ENCODE assay signal across 28 cellular contexts in the genomic region with DNA sequence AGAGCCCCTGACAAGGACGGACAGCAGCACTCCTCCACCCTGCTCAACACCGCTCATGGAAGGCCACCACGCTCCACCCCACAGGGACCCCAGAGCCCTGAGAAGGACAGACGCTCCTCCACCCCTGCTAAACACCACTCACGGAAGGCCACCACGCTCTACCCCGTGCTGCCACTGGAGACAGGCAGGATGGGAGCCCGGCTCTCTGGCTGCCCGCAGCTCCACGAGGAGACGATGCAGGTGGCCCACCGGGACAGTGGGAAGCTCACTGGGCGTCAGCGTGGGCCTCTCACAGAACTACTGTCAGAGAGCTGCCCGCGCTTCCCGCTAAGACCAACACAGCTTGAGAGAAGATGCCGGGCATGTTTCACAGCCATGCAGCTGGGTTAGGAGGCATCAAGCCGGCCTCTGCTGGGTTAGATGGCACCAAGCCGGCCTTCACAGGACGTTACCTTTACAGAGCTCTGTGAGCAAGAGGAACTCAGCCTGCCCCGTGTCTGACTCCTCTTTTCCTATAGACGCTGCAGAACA. TPM values are rescaled to one million over a fixed set of nuclear protein-coding genes. Genes with fewer than 3 reads are reported as not detected.
A peak's percentile ranks its signal among the peaks of the same experiment; 100 is the strongest.
DNase-seq lines count a peak whose midpoint lies in the region; ATAC-seq, FAIRE-seq and TF ChIP-seq lines count a peak whose summit lies in the region.
"Had no signal": no experiment of that assay in that cellular context is flagged by ENCODE, and none has a peak within 500 bp of the region (broad histone marks: within the 10 kb centered on the region; RNA-seq: fewer than 3 reads in every experiment).

No MANE protein-coding gene starts in this region.

- H3K27ac ChIP-seq in right lobe of liver (no peak overlapping the region), HepG2 (ENCODE audit: extremely low read length, insufficient read depth, low read length) (no peak overlapping the region), kidney (ENCODE audit: low read depth in 2 of 2, low read length in 2 of 2) (no peak overlapping the region), psoas muscle (no peak overlapping the region), colonic mucosa (no peak overlapping the region)
- H3K27ac ChIP-seq: A549, esophagus muscularis mucosa, ovary, SJSA1, VCaP had no signal

- intact Hi-C loops in right lobe of liver (cut with DNase I), result no loop called here
- intact Hi-C loops in HepG2 (cut with micrococcal nuclease; ENCODE audit: unreplicated experiment), result no loop called here
- intact Hi-C loops in kidney (cut with DNase I), result no loop called here
- intact Hi-C loops in psoas muscle (cut with DNase I), result no loop called here
- intact Hi-C loops in colonic mucosa (cut with DNase I), result no loop called here
- intact Hi-C loops in sciatic nerve (cut with DNase I), result no loop called here

- TF ChIP-seq POLR2A in right lobe of liver (IDR thresholded peaks at IDR 0.05) (no peak), HepG2 (IDR thresholded peaks at IDR 0.05; ENCODE audit: insufficient read depth in 1 of 2, low read depth in 2 of 2, low read length in 2 of 2) (no peak)

- H3K9me3 ChIP-seq in right lobe of liver (no peaks in the 10 kb centered on the region), HepG2 (ENCODE audit: low read length) (no peaks in the 10 kb centered on the region), kidney (ENCODE audit: control insufficient read depth in 1 of 2, low read length in 2 of 2) (no peaks in the 10 kb centered on the region), psoas muscle (no peaks in the 10 kb centered on the region), colonic mucosa (no peaks in the 10 kb centered on the region)
- H3K9me3 ChIP-seq: A549, esophagus muscularis mucosa, ovary, SJSA1 had no signal

- POLR2A ChIA-PET in HepG2 (lab: Yijun Ruan, JAX), result no interaction called here

- no peak for FAIRE-seq in HepG2 (lab: Jason Lieb, UNC)
- no peak for FAIRE-seq in kidney (lab: Jason Lieb, UNC)
- FAIRE-seq: A549, islet of Langerhans, RCC 7860 had no signal

- H3K4me3 ChIP-seq in right lobe of liver, result no peak overlapping the region
- H3K4me3 ChIP-seq in HepG2 (replicated peaks in 1 of 3; ENCODE audit: insufficient read depth in 1 of 3, low read depth in 2 of 3, low read length in 3 of 3), result no peak overlapping the region
- H3K4me3 ChIP-seq in kidney (ENCODE audit: low read length in 2 of 2), result no peak overlapping the region
- H3K4me3 ChIP-seq in psoas muscle, result no peak overlapping the region
- H3K4me3 ChIP-seq in colonic mucosa, result no peak overlapping the region
- H3K4me3 ChIP-seq: A549, esophagus muscularis mucosa, GM23338, ovary, SJSA1 had no signal

- no peak for TF ChIP-seq EP300 in HepG2 (IDR thresholded peaks at IDR 0.05; ENCODE audit: low read depth in 2 of 2, low read length in 2 of 2)
- TF ChIP-seq EP300 in HepG2 (CRISPR knock-in tag; IDR thresholded peaks at IDR 0.05; ENCODE audit: borderline replicate concordance), result no peak

- 98% methylated on average over 8 of the region's 23 CpGs for WGBS in right lobe of liver (ENCODE audit: insufficient coverage, low coverage, low lambda C conversion rate, missing lambda C conversion rate)
- WGBS in HepG2 (ENCODE audit: low lambda C conversion rate), result 99% methylated on average over 22 of the region's 23 CpGs
- WGBS in psoas muscle, 3 donors, result 94 to 97% (median 96%) methylated on average over 23 of the region's 23 CpGs

- no peaks in the 10 kb centered on the region for H4K20me1 ChIP-seq in HepG2 (ENCODE audit: insufficient read depth, low read length)

- H3K9ac ChIP-seq in HepG2 (ENCODE audit: insufficient read depth, low read depth, low read length) (no peak overlapping the region), kidney (ENCODE audit: low read length in 2 of 2) (no peak overlapping the region), colonic mucosa (ENCODE audit: low read depth in 2 of 2, low read length in 2 of 2) (no peak overlapping the region)

- CTCF ChIA-PET in HepG2 (lab: Yijun Ruan, JAX; ENCODE audit: low intra/inter-chr PET ratio, low total read pairs), result no interaction called here

- H3K4me2 ChIP-seq in HepG2 (ENCODE audit: low read depth, low read length), result no peak overlapping the region
- H3K4me2 ChIP-seq: A549, GM23338 had no signal

- no peak overlapping the region for H2AFZ ChIP-seq in HepG2 (ENCODE audit: low read length)
- H2AFZ ChIP-seq: GM23338 had no signal

- peaks cover 0 to 6% (median 0%) of the 10 kb centered on the region in 4 donors for H3K4me1 ChIP-seq in right lobe of liver
- no peaks in the 10 kb centered on the region for H3K4me1 ChIP-seq in HepG2 (ENCODE audit: insufficient read depth, low read length)
- peaks cover 0 to 3% of the 10 kb centered on the region in 2 donors for H3K4me1 ChIP-seq in kidney (ENCODE audit: control insufficient read depth in 1 of 2, insufficient read depth in 1 of 2, low read depth in 1 of 2, low read length in 2 of 2)
- H3K4me1 ChIP-seq in psoas muscle, result no peaks in the 10 kb centered on the region
- H3K4me1 ChIP-seq in colonic mucosa, result no peaks in the 10 kb centered on the region
- H3K4me1 ChIP-seq: A549, SJSA1 had no signal

- no peak for TF ChIP-seq RAD21 in HepG2 (CRISPR knock-in tag; IDR thresholded peaks at IDR 0.05)

- H3K36me3 ChIP-seq in right lobe of liver, result peaks cover 0 to 20% (median 3%) of the 10 kb centered on the region in 4 donors
- peaks cover 13 to 26% of the 10 kb centered on the region in 2 experiments; a peak in 4 of 5 replicates for H3K36me3 ChIP-seq in HepG2 (replicated peaks in 1 of 2; ENCODE audit: control insufficient read depth in 1 of 2, insufficient read depth in 2 of 2, low read length in 2 of 2)
- peaks cover 8 to 20% of the 10 kb centered on the region in 2 donors for H3K36me3 ChIP-seq in kidney (ENCODE audit: control insufficient read depth in 1 of 2, insufficient read depth in 2 of 2, low read length in 2 of 2)
- H3K36me3 ChIP-seq in psoas muscle (ENCODE audit: insufficient read depth in 1 of 2, low read depth in 1 of 2), result peaks cover 3 to 54% of the 10 kb centered on the region in 2 donors
- H3K36me3 ChIP-seq in colonic mucosa, result peaks cover 5% of the 10 kb centered on the region
- H3K36me3 ChIP-seq: ovary, SJSA1 had no signal

- peak in 2 of 3 donors; percentile 15 to 25 for DNase-seq in right lobe of liver
- no peak for DNase-seq in HepG2 (ENCODE audit: low spot score)
- peak; percentile 64 for DNase-seq in kidney
- peak; percentile 4 to 28 for DNase-seq in psoas muscle
- DNase-seq in colonic mucosa, result no peak
- no peak for DNase-seq in sciatic nerve (ENCODE audit: low spot score)
- DNase-seq: activated CD4-positive, alpha-beta T cell treated with anti-CD3 and anti-CD28 coated beads for 48 hours; CD4-positive, CD25-positive, alpha-beta regulatory T cell; cortex of kidney; foreskin fibroblast; head of caudate nucleus; MV-4-11; NCI-H146; NCI-H446; NCI-H82; stimulated activated CD4-positive, alpha-beta T cell treated with anti-CD3 and anti-CD28 coated beads, Interleukin-12 subunit alpha, Interleukin-12 subunit beta, amount 100 ng/mL, for 4 hours; stimulated activated CD4-positive, alpha-beta T cell treated with anti-CD3 and anti-CD28 coated beads, Interleukin-2, amount 100 ng/mL, for 48 hours; T1000 had no signal

- TF ChIP-seq CTCF in right lobe of liver (IDR thresholded peaks at IDR 0.05), result no peak
- no peak for TF ChIP-seq CTCF in HepG2 (CRISPR knock-in tag; IDR thresholded peaks at IDR 0.05)
- TF ChIP-seq CTCF in kidney (IDR thresholded peaks at IDR 0.05; ENCODE audit: borderline replicate concordance, extremely low read depth, insufficient read depth), result no peak
- no peak for TF ChIP-seq CTCF in psoas muscle (IDR thresholded peaks at IDR 0.05)
- TF ChIP-seq CTCF in colonic mucosa (IDR thresholded peaks at IDR 0.05), result no peak

- in situ Hi-C loops in HepG2 (cut with HindIII; ENCODE audit: extremely low pct_ligation_motif_present, low pct_unique_long_range_greater_than_20kb), result no loop called here

- H3K27me3 ChIP-seq in right lobe of liver (no peaks in the 10 kb centered on the region), HepG2 (ENCODE audit: control insufficient read depth in 1 of 2, insufficient read depth in 2 of 2, low read length in 2 of 2) (no peaks in the 10 kb centered on the region), psoas muscle (ENCODE audit: insufficient read depth in 3 of 3, low read length in 2 of 3) (no peaks in the 10 kb centered on the region), colonic mucosa (no peaks in the 10 kb centered on the region)
- H3K27me3 ChIP-seq: esophagus muscularis mucosa, ovary, SJSA1 had no signal

- ATAC-seq in right lobe of liver (no peak), HepG2 (no peak), psoas muscle (no peak), HG03442 (IDR thresholded peaks at IDR 0.05; ENCODE audit: unreplicated experiment) (no peak), sciatic nerve (no peak), HG02678 (IDR thresholded peaks at IDR 0.05; ENCODE audit: unreplicated experiment) (no peak)
- ATAC-seq: A549 had no signal

- H3K79me2 ChIP-seq in HepG2 (ENCODE audit: insufficient read depth, low read length), result peaks cover 12% of the 10 kb centered on the region

- no TSS peak for BruUV-seq in HepG2 (replicated peaks; lab: Mats Ljungman, UMichigan)

RNA-seq across cellular contexts. Expression of a gene that starts 20.8 kb away (rescaled TPM):
- total RNA-seq in right lobe of liver, result 10 to 100 TPM; 53.2 to 85.0 (median 64.5) TPM
- total RNA-seq in HepG2 (2016; rRNA removed; fragmentation: Illumina TruSeq; extraction: Trizol), result 28.0 and 44.3 TPM in 2 replicates
- total RNA-seq in HepG2 (2016; cell fraction: cytosol; rRNA removed; fragmentation: Illumina TruSeq; extraction: Trizol; ENCODE audit: low read depth), result 9.9 and 11.6 TPM in 2 replicates
- 24.5 and 43.0 TPM in 2 replicates for total RNA-seq in HepG2 (2016; cell fraction: insoluble cytoplasmic fraction; rRNA removed; fragmentation: Illumina TruSeq; extraction: Trizol)
- 17.1 and 19.6 TPM in 2 replicates for total RNA-seq in HepG2 (2016; cell fraction: membrane; rRNA removed; fragmentation: Illumina TruSeq; extraction: Trizol)
- total RNA-seq in HepG2 (2016; cell fraction: nucleus; rRNA removed; fragmentation: Illumina TruSeq; extraction: Trizol), result 31.0 and 34.6 TPM in 2 replicates
- 17.5 and 22.2 TPM in 2 replicates for polyA plus RNA-seq in HepG2 (2011; rRNA removed)
- polyA plus RNA-seq in HepG2 (2011; cell fraction: cytosol; rRNA removed), result 10.0 and 13.8 TPM in 2 replicates
- 116 and 155 TPM in 2 replicates for polyA plus RNA-seq in HepG2 (2011; cell fraction: nucleus; rRNA removed)
- 26.0 and 32.2 TPM in 2 replicates for polyA plus RNA-seq in HepG2 (2012)
- 5.1 and 5.7 TPM in 2 replicates for polyA plus RNA-seq in HepG2 (2016; cell fraction: cytosol; fragmentation: Illumina TruSeq; extraction: Trizol; ENCODE audit: low read depth)
- 23.9 and 29.6 TPM in 2 replicates for polyA plus RNA-seq in HepG2 (2016; cell fraction: insoluble cytoplasmic fraction; fragmentation: Illumina TruSeq; extraction: Trizol; ENCODE audit: low read depth)
- polyA plus RNA-seq in HepG2 (2016; cell fraction: membrane; fragmentation: Illumina TruSeq; extraction: Trizol; ENCODE audit: low read depth), result 12.2 TPM in 2 replicates
- 90.4 and 98.9 TPM in 2 replicates for polyA plus RNA-seq in HepG2 (2016; cell fraction: nucleus; fragmentation: Illumina TruSeq; extraction: Trizol; ENCODE audit: insufficient read depth, low read depth)
- polyA minus RNA-seq in HepG2 (2011; rRNA and poly(A)+ RNA removed; ENCODE audit: low replicate concordance), result 24.0 and 27.1 TPM in 2 replicates
- polyA minus RNA-seq in HepG2 (2011; cell fraction: cytosol; rRNA and poly(A)+ RNA removed), result 17.5 and 19.4 TPM in 2 replicates
- polyA minus RNA-seq in HepG2 (2011; cell fraction: nucleus; rRNA and poly(A)+ RNA removed), result 30.3 and 44.2 TPM in 2 replicates
- total RNA-seq in kidney, result 124 TPM
- polyA plus RNA-seq in kidney (ENCODE audit: insufficient read depth, low read depth, low replicate concordance), result 92.0 TPM
- 10 to 100 TPM; 20.9 to 46.7 (median 29.9) TPM for total RNA-seq in psoas muscle
- polyA plus RNA-seq in psoas muscle, result 10 to 100 TPM; 25.7 to 55.8 (median 38.7) TPM
- 100 to 1,000 TPM; 198 to 266 TPM for total RNA-seq in colonic mucosa
- 96.6 TPM for total RNA-seq in sciatic nerve

RNA-seq across cellular contexts. Expression of a gene that starts 21.0 kb away (rescaled TPM):
- 10 to 100 TPM; 22.0 to 31.8 (median 23.6) TPM for total RNA-seq in right lobe of liver
- 1.6 and 5.1 TPM in 2 replicates for total RNA-seq in HepG2 (2016; rRNA removed; fragmentation: Illumina TruSeq; extraction: Trizol)
- 1.9 and 3.4 TPM in 2 replicates for total RNA-seq in HepG2 (2016; cell fraction: cytosol; rRNA removed; fragmentation: Illumina TruSeq; extraction: Trizol; ENCODE audit: low read depth)
- 1.1 and 3.6 TPM in 2 replicates for total RNA-seq in HepG2 (2016; cell fraction: insoluble cytoplasmic fraction; rRNA removed; fragmentation: Illumina TruSeq; extraction: Trizol)
- 2.0 and 2.5 TPM in 2 replicates for total RNA-seq in HepG2 (2016; cell fraction: membrane; rRNA removed; fragmentation: Illumina TruSeq; extraction: Trizol)
- total RNA-seq in HepG2 (2016; cell fraction: nucleus; rRNA removed; fragmentation: Illumina TruSeq; extraction: Trizol), result 5.8 and 6.7 TPM in 2 replicates
- polyA plus RNA-seq in HepG2 (2011; rRNA removed), result 9.9 and 20.1 TPM in 2 replicates
- 6.1 TPM in 2 replicates for polyA plus RNA-seq in HepG2 (2011; cell fraction: cytosol; rRNA removed)
- polyA plus RNA-seq in HepG2 (2011; cell fraction: nucleus; rRNA removed), result 134 and 138 TPM in 2 replicates
- 7.2 and 10.7 TPM in 2 replicates for polyA plus RNA-seq in HepG2 (2012)
- 1.4 and 3.1 TPM in 2 replicates for polyA plus RNA-seq in HepG2 (2016; cell fraction: cytosol; fragmentation: Illumina TruSeq; extraction: Trizol; ENCODE audit: low read depth)
- polyA plus RNA-seq in HepG2 (2016; cell fraction: insoluble cytoplasmic fraction; fragmentation: Illumina TruSeq; extraction: Trizol; ENCODE audit: low read depth), result 1.9 and 2.6 TPM in 2 replicates
- 1.9 and 2.2 TPM in 2 replicates for polyA plus RNA-seq in HepG2 (2016; cell fraction: membrane; fragmentation: Illumina TruSeq; extraction: Trizol; ENCODE audit: low read depth)
- polyA plus RNA-seq in HepG2 (2016; cell fraction: nucleus; fragmentation: Illumina TruSeq; extraction: Trizol; ENCODE audit: insufficient read depth, low read depth), result 19.6 and 19.8 TPM in 2 replicates
- 15.5 and 17.1 TPM in 2 replicates for polyA minus RNA-seq in HepG2 (2011; rRNA and poly(A)+ RNA removed; ENCODE audit: low replicate concordance)
- polyA minus RNA-seq in HepG2 (2011; cell fraction: cytosol; rRNA and poly(A)+ RNA removed), result 5.5 and 6.9 TPM in 2 replicates
- polyA minus RNA-seq in HepG2 (2011; cell fraction: nucleus; rRNA and poly(A)+ RNA removed), result 8.6 and 9.7 TPM in 2 replicates
- 31.1 TPM for total RNA-seq in kidney
- polyA plus RNA-seq in kidney (ENCODE audit: insufficient read depth, low read depth, low replicate concordance), result 26.0 TPM
- total RNA-seq in psoas muscle, result 10 to 100 TPM; 11.7 to 15.3 (median 14.7) TPM
- polyA plus RNA-seq in psoas muscle, result 10 to 100 TPM in 2 of 3 donors, 1 to 10 TPM in 1; 8.7 to 23.9 (median 13.8) TPM
- total RNA-seq in colonic mucosa, result 10 to 100 TPM; 17.7 to 30.2 TPM
- total RNA-seq in sciatic nerve, result 26.8 TPM

Comparison
In these comparisons a context has a peak if more than half of its experiments do, and no peak if none do; other contexts are left out.
1. DNase-seq: peak in right lobe of liver (2 of 3), kidney (single experiment) and psoas muscle (2 of 2); none in HepG2 (single experiment), colonic mucosa (single experiment) and sciatic nerve (single experiment).